ENCODE assay signal across 22 cellular contexts in genomic region chr2:117349687-117350086, GRCh38.
"Had no signal": no experiment of that assay in that cellular context is flagged by ENCODE, and none has a peak within 500 bp of the region (broad histone marks: within the 10 kb centered on the region; RNA-seq: fewer than 3 reads in every experiment).

No MANE protein-coding gene starts in this region.

- H3K9me2 ChIP-seq: SK-N-SH had no signal

- H3K9ac ChIP-seq: KMS-11, SK-N-SH had no signal

- H2AFZ ChIP-seq: PC-9 had no signal

- H3K4me1 ChIP-seq: Peyer's patch had no signal

- H3K36me3 ChIP-seq: MG63, Peyer's patch had no signal

- H3K27me3 ChIP-seq: MG63, Peyer's patch had no signal

- DNase-seq: MG63, NCI-H1092 treated with DMSO at 0.1 percent for 48 hours, NCI-H1436, NCI-H187, NCI-H2029, NCI-H2081 treated with DMSO at 0.1 percent for 48 hours, NCI-H2171, NCI-H345, NCI-H446 treated with DMSO at 0.1 percent for 48 hours, NCI-H510A treated with DMSO at 0.1 percent for 48 hours, NCI-H69, NCI-H774, OCI-M1, PC-9, Peyer's patch, SHP77, SK-N-SH, SW 1271, T-cell had no signal

- H3K9me3 ChIP-seq: MG63, Peyer's patch, SK-N-SH had no signal

- ATAC-seq: K562, T-cell had no signal

- H3K4me3 ChIP-seq: K562, MG63, PC-9, Peyer's patch had no signal

- H3K4me2 ChIP-seq: KMS-11, PC-9, SK-N-SH had no signal

- H3K27ac ChIP-seq: HL-60, KMS-11, PC-9, Peyer's patch had no signal
